Comparison of ENCODE assay signal across 24 cellular contexts in the genomic region with DNA sequence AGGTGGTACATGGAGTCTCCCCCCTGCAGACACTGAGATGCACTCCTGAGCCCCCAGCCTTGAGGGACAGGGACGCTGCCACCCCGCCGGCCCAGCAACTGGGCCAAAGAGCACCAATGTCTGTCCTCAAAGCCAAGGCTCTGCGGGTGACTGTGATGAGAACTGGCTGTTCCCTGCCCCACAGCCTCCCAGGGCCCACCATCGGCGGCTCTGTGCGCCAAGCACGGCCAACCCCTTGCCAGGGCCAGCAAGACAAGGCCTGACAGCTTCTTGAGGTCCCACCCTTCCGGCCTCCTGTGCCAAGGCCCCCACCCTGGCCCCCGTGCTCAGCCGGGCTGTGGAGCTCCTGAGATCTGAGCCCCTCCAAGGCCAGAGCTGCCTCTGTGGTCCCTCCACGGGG. TPM values are rescaled to one million over a fixed set of nuclear protein-coding genes. Genes with fewer than 3 reads are reported as not detected.
A peak's percentile ranks its signal among the peaks of the same experiment; 100 is the strongest.
DNase-seq lines count a peak whose midpoint lies in the region; ATAC-seq, FAIRE-seq and TF ChIP-seq lines count a peak whose summit lies in the region.
"Had no signal": no experiment of that assay in that cellular context is flagged by ENCODE, and none has a peak within 500 bp of the region (broad histone marks: within the 10 kb centered on the region; RNA-seq: fewer than 3 reads in every experiment).

No MANE protein-coding gene starts in this region.

- H3K4ac ChIP-seq in H1 (replicated peaks; ENCODE audit: insufficient read length, low read depth, low read length), result no peak overlapping the region
- H3K4ac ChIP-seq in neuronal stem cell (ENCODE audit: low read length), result peak overlapping the region; percentile 37

- H3K27me3 ChIP-seq in H1 (replicated peaks in 1 of 4; ENCODE audit: control insufficient read depth in 3 of 4, extremely low read depth in 1 of 4, insufficient read depth in 3 of 4, low read length in 3 of 4) (no peaks in the 10 kb centered on the region), neuronal stem cell (ENCODE audit: control insufficient read depth in 3 of 3, insufficient read depth in 3 of 3, low read depth in 1 of 3, low read length in 3 of 3) (peaks cover 0 to 42% (median 0%) of the 10 kb centered on the region in 3 experiments), upper lobe of right lung (no peaks in the 10 kb centered on the region)

- TF ChIP-seq RAD21 in H1 (IDR thresholded peaks at IDR 0.05 in 1 of 2, conservative IDR thresholded peaks at IDR 0.05 in 1 of 2; ENCODE audit: low read depth in 2 of 2, low read length in 2 of 2), result no peak

- H4K20me1 ChIP-seq in H1 (replicated peaks in 1 of 2; ENCODE audit: control insufficient read depth in 1 of 2, insufficient read depth in 2 of 2, low read length in 2 of 2), result no peaks in the 10 kb centered on the region

- peak overlapping the region; percentile 11; the same call in 1 of the 2 replicates for H4K8ac ChIP-seq in H1 (ENCODE audit: extremely low read depth, insufficient read depth, low read length)
- H4K8ac ChIP-seq in neuronal stem cell (ENCODE audit: low read depth, low read length), result no peak overlapping the region

- H3K18ac ChIP-seq in H1 (ENCODE audit: extremely low read depth, low read length) (no peak overlapping the region), neuronal stem cell (ENCODE audit: low read length) (no peak overlapping the region)

- peak; percentile 70 for DNase-seq in G401 (ENCODE audit: low spot score)
- no peak for DNase-seq in H1 (ENCODE audit: low read depth in 1 of 2, low spot score in 2 of 2)
- no peak for DNase-seq in neuronal stem cell (ENCODE audit: low spot score)
- peak; percentile 76 for DNase-seq in upper lobe of right lung
- DNase-seq in kidney glomerular epithelial cell (lab: John Stamatoyannopoulos, UW), result no peak
- DNase-seq in NCI-H748 (lab: John Stamatoyannopoulos, UW; ENCODE audit: unreplicated experiment), result no peak
- DNase-seq: CD4-positive, alpha-beta T cell; CD8-positive, alpha-beta memory T cell; DMS 273 treated with DMSO at 0.1 percent for 48 hours; DMS79; EL; GF-D8; GOT3; H7; HCEC 1CT had no signal

- H2BK20ac ChIP-seq in H1 (ENCODE audit: low read length), result no peak overlapping the region

- POLR2A ChIA-PET in H1 (lab: Charles Lee; ENCODE audit: partially characterized antibody), result interaction anchor here (0.7 to 3.0 kb wide), 2 partner anchors 9 to 90 kb away, joined by 4 to 8 read pairs; no protein-coding TSS in a partner anchor

- no peak overlapping the region for H4K5ac ChIP-seq in H1 (ENCODE audit: insufficient read length, low read depth, low read length)

- H2BK12ac ChIP-seq in H1 (ENCODE audit: low read depth, low read length), result no peak overlapping the region
- H2BK12ac ChIP-seq in neuronal stem cell (ENCODE audit: low read length), result no peak overlapping the region

- TF ChIP-seq CTCF in H1 (IDR thresholded peaks at IDR 0.05; ENCODE audit: control extremely low read depth in 1 of 3, insufficient read depth in 1 of 3, low read depth in 1 of 3, low read length in 3 of 3) (no peak), upper lobe of right lung (IDR thresholded peaks at IDR 0.05) (no peak)

- no peaks in the 10 kb centered on the region for H3K23me2 ChIP-seq in H1 (ENCODE audit: low read depth, low read length)

- no peak overlapping the region for H2AFZ ChIP-seq in H1 (ENCODE audit: low read length)
- H2AFZ ChIP-seq in neuronal stem cell (ENCODE audit: low read length), result no peak overlapping the region

- H3K27ac ChIP-seq in H1 (ENCODE audit: low read depth, low read length) (no peak overlapping the region), neuronal stem cell (replicated peaks; ENCODE audit: low read length) (no peak overlapping the region), upper lobe of right lung (peak overlapping the region; percentile 74)

- TF ChIP-seq POLR2A in H1 (IDR thresholded peaks at IDR 0.05; ENCODE audit: control extremely low read depth in 1 of 2, low read depth in 2 of 2, low read length in 2 of 2), result no peak

- in situ Hi-C loops in G401 (cut with HindIII; ENCODE audit: low sequenced_read_pairs), result no loop called here

- H3K9me3 ChIP-seq in H1 (ENCODE audit: insufficient read depth in 2 of 2, low read depth in 1 of 2, low read length in 1 of 2) (no peaks in the 10 kb centered on the region), neuronal stem cell (replicated peaks in 1 of 2; ENCODE audit: control insufficient read depth in 2 of 2, insufficient read depth in 1 of 2, low read depth in 1 of 2, low read length in 2 of 2) (no peaks in the 10 kb centered on the region), upper lobe of right lung (no peaks in the 10 kb centered on the region)

- peaks cover 0 to 5% (median 2%) of the 10 kb centered on the region in 4 experiments; a peak in 3 of 7 replicates for H3K4me1 ChIP-seq in H1 (replicated peaks in 1 of 4; ENCODE audit: control insufficient read depth in 3 of 4, insufficient read depth in 4 of 4, low read length in 3 of 4)
- H3K4me1 ChIP-seq in neuronal stem cell (ENCODE audit: control insufficient read depth in 2 of 2, insufficient read depth in 1 of 2, low read depth in 1 of 2, low read length in 2 of 2), result peaks cover 0 to 3% of the 10 kb centered on the region in 2 donors
- no peaks in the 10 kb centered on the region for H3K4me1 ChIP-seq in upper lobe of right lung

- H3K56ac ChIP-seq in H1 (replicated peaks; ENCODE audit: insufficient read length, low read depth, low read length), result no peak overlapping the region

- no peak overlapping the region for H2BK5ac ChIP-seq in H1 (ENCODE audit: low read depth, low read length)
- H2BK5ac ChIP-seq in neuronal stem cell (ENCODE audit: low read length), result no peak overlapping the region

- H3K79me2 ChIP-seq in H1 (ENCODE audit: control insufficient read depth in 1 of 2, insufficient read depth in 2 of 2, low read length in 2 of 2), result no peaks in the 10 kb centered on the region

- H3K79me1 ChIP-seq in H1 (ENCODE audit: low read depth, low read length), result no peaks in the 10 kb centered on the region
- no peaks in the 10 kb centered on the region for H3K79me1 ChIP-seq in neuronal stem cell (ENCODE audit: low read depth, low read length)

- H3K23ac ChIP-seq in H1 (ENCODE audit: insufficient read length) (no peak overlapping the region), neuronal stem cell (ENCODE audit: low read depth, low read length, poor library complexity) (no peak overlapping the region)

- H2BK120ac ChIP-seq in H1 (replicated peaks; ENCODE audit: low read depth, low read length) (no peak overlapping the region), neuronal stem cell (ENCODE audit: low read depth, low read length) (no peak overlapping the region)

- H3K14ac ChIP-seq in H1 (ENCODE audit: insufficient read length) (no peak overlapping the region), neuronal stem cell (ENCODE audit: low read length) (no peak overlapping the region)

- H3K36me3 ChIP-seq in H1 (ENCODE audit: control insufficient read depth in 2 of 4, insufficient read depth in 4 of 4, low read length in 3 of 4) (no peaks in the 10 kb centered on the region), neuronal stem cell (replicated peaks in 1 of 2; ENCODE audit: control insufficient read depth in 2 of 2, insufficient read depth in 2 of 2, low read length in 2 of 2) (no peaks in the 10 kb centered on the region), upper lobe of right lung (peaks cover 5% of the 10 kb centered on the region)

- ATAC-seq in upper lobe of right lung (peak; percentile 46), HG03565 (IDR thresholded peaks at IDR 0.05; ENCODE audit: unreplicated experiment) (no peak), GM21737 (IDR thresholded peaks at IDR 0.05; ENCODE audit: unreplicated experiment) (no peak)

- no peak overlapping the region for H3K4me3 ChIP-seq in H1 (ENCODE audit: extremely low read depth in 1 of 4, insufficient read depth in 2 of 4, low read depth in 3 of 4, low read length in 4 of 4)
- H3K4me3 ChIP-seq in neuronal stem cell (ENCODE audit: low read length in 2 of 2), result no peak overlapping the region
- H3K4me3 ChIP-seq in upper lobe of right lung, result no peak overlapping the region

- no peak overlapping the region for H3K9ac ChIP-seq in H1 (replicated peaks in 1 of 4; ENCODE audit: extremely low read depth in 1 of 4, low read depth in 3 of 4, low read length in 3 of 4)
- peak overlapping the region; percentile 60 for H3K9ac ChIP-seq in neuronal stem cell (ENCODE audit: low read depth, low read length, poor library complexity)

- TF ChIP-seq EP300 in H1 (IDR thresholded peaks at IDR 0.05; ENCODE audit: borderline replicate concordance in 1 of 2, low read depth in 2 of 2, low read length in 2 of 2), result no peak

- H2AK5ac ChIP-seq in H1 (ENCODE audit: low read depth, low read length), result no peak overlapping the region
- H2AK5ac ChIP-seq in neuronal stem cell (ENCODE audit: low read depth, low read length), result peak overlapping the region; percentile 63

- intact Hi-C loops in upper lobe of right lung (cut with DNase I), result no loop called here

- H4K91ac ChIP-seq in H1 (replicated peaks; ENCODE audit: insufficient read length, low read length), result no peak overlapping the region
- no peak overlapping the region for H4K91ac ChIP-seq in neuronal stem cell (ENCODE audit: low read depth, low read length, poor library complexity)

- H2BK15ac ChIP-seq in H1 (ENCODE audit: low read length) (peak overlapping the region; percentile 72; the same call in 1 of the 2 replicates), neuronal stem cell (ENCODE audit: low read length) (peak overlapping the region; percentile 43)

- H3K4me2 ChIP-seq in H1 (ENCODE audit: insufficient read depth in 1 of 2, low read depth in 2 of 2, low read length in 2 of 2) (no peak overlapping the region), neuronal stem cell (ENCODE audit: insufficient read depth, low read length, poor library complexity, severe bottlenecking) (no peak overlapping the region)

- 96% methylated on average over 11 of the region's 12 CpGs; no CpG with 5 or more reads in 1 of the 2 experiments for WGBS in H1 (ENCODE audit: extremely low coverage in 1 of 2, insufficient coverage in 1 of 2, insufficient read length in 1 of 2, insufficient replicate concordance in 2 of 2, low coverage in 1 of 2, low lambda C conversion rate in 2 of 2, missing lambda C conversion rate in 1 of 2), 2 experiments
- no CpG with 5 or more reads among the region's 12 CpGs for whole genome bisulfite sequencing in neuronal stem cell (ENCODE audit: extremely low coverage in 2 of 2, insufficient read length in 2 of 2, insufficient replicate concordance in 1 of 2), 2 donors

- CTCF ChIA-PET in H1 (lab: Charles Lee; ENCODE audit: partially characterized antibody), result interaction anchor here (0.9 to 1.1 kb wide), 2 partner anchors 13 to 125 kb away, joined by 3 read pairs; no protein-coding TSS in a partner anchor

- FAIRE-seq in H1 (lab: Jason Lieb, UNC), result no peak
- FAIRE-seq: D721Med, GM12891, GM18507 had no signal

RNA-seq across cellular contexts. Expression of a gene that starts 34.2 kb away (rescaled TPM):
- total RNA-seq in G401 (2014; rRNA removed; shearing (Covaris generic)), result not detected in 2 replicates
- total RNA-seq in H1 (2021; fragmentation: NEBNext Ultra II Directional; extraction: Animal tissue kit (Norgen Biotek cat#: 25700)), result not detected in 2 replicates
- not detected in 2 replicates for polyA plus RNA-seq in H1 (2011; rRNA removed)
- not detected for polyA plus RNA-seq in H1 (2011; cell fraction: cytosol; rRNA removed)
- 0.20 TPM for polyA plus RNA-seq in H1 (2011; cell fraction: nucleus; rRNA removed)
- 0.17 TPM in 1 of 4 replicates, not detected in the others for polyA plus RNA-seq in H1 (2012, experiment 1 of 2)
- not detected for polyA plus RNA-seq in H1 (2012, experiment 2 of 2)
- polyA plus RNA-seq in H1 (2013, experiment 1 of 2), result not detected
- not detected for polyA plus RNA-seq in H1 (2013, experiment 2 of 2)
- polyA minus RNA-seq in H1 (2011; rRNA and poly(A)+ RNA removed), result not detected in 2 replicates
- not detected for polyA minus RNA-seq in H1 (2011; cell fraction: cytosol; rRNA and poly(A)+ RNA removed)
- not detected for polyA minus RNA-seq in H1 (2011; cell fraction: nucleus; rRNA and poly(A)+ RNA removed)
- not detected for polyA plus RNA-seq in neuronal stem cell (2013, experiment 1 of 2)
- polyA plus RNA-seq in neuronal stem cell (2013, experiment 2 of 2), result not detected
- not detected for total RNA-seq in upper lobe of right lung
- total RNA-seq: A172; A673; CD4-positive, alpha-beta T cell; CD8-positive, alpha-beta memory T cell; H7 had no signal
- polyA plus RNA-seq: BJ; CD14-positive monocyte; CD8-positive, alpha-beta memory T cell had no signal

RNA-seq across cellular contexts. Expression of a gene that starts 43.7 kb away (rescaled TPM):
- 86.0 and 86.1 TPM in 2 replicates for total RNA-seq in G401 (2014; rRNA removed; shearing (Covaris generic))
- 94.0 and 98.7 TPM in 2 replicates for total RNA-seq in H1 (2021; fragmentation: NEBNext Ultra II Directional; extraction: Animal tissue kit (Norgen Biotek cat#: 25700))
- 113 and 133 TPM in 2 replicates for polyA plus RNA-seq in H1 (2011; rRNA removed)
- polyA plus RNA-seq in H1 (2011; cell fraction: cytosol; rRNA removed), result 98.2 TPM
- 131 TPM for polyA plus RNA-seq in H1 (2011; cell fraction: nucleus; rRNA removed)
- 129 to 276 TPM (median 222 TPM) in 4 replicates for polyA plus RNA-seq in H1 (2012, experiment 1 of 2)
- 213 TPM for polyA plus RNA-seq in H1 (2012, experiment 2 of 2)
- polyA plus RNA-seq in H1 (2013, experiment 1 of 2), result 84.6 TPM
- 84.6 TPM for polyA plus RNA-seq in H1 (2013, experiment 2 of 2)
- 61.8 and 63.2 TPM in 2 replicates for polyA minus RNA-seq in H1 (2011; rRNA and poly(A)+ RNA removed)
- 31.9 TPM for polyA minus RNA-seq in H1 (2011; cell fraction: cytosol; rRNA and poly(A)+ RNA removed)
- 47.8 TPM for polyA minus RNA-seq in H1 (2011; cell fraction: nucleus; rRNA and poly(A)+ RNA removed)
- polyA plus RNA-seq in neuronal stem cell (2013, experiment 1 of 2), result 57.0 TPM
- 58.2 TPM for polyA plus RNA-seq in neuronal stem cell (2013, experiment 2 of 2)
- total RNA-seq in upper lobe of right lung, result 43.9 TPM

RNA-seq across cellular contexts. Expression of a gene that starts 43.9 kb away (rescaled TPM):
- 12.3 and 13.3 TPM in 2 replicates for total RNA-seq in G401 (2014; rRNA removed; shearing (Covaris generic))
- 17.8 and 22.4 TPM in 2 replicates for total RNA-seq in H1 (2021; fragmentation: NEBNext Ultra II Directional; extraction: Animal tissue kit (Norgen Biotek cat#: 25700))
- polyA plus RNA-seq in H1 (2011; rRNA removed), result 8.9 and 12.7 TPM in 2 replicates
- 9.8 TPM for polyA plus RNA-seq in H1 (2011; cell fraction: cytosol; rRNA removed)
- polyA plus RNA-seq in H1 (2011; cell fraction: nucleus; rRNA removed), result 28.1 TPM
- 15.7 to 17.2 TPM (median 16.7 TPM) in 4 replicates for polyA plus RNA-seq in H1 (2012, experiment 1 of 2)
- polyA plus RNA-seq in H1 (2012, experiment 2 of 2), result 11.6 TPM
- 14.6 TPM for polyA plus RNA-seq in H1 (2013, experiment 1 of 2)
- 15.0 TPM for polyA plus RNA-seq in H1 (2013, experiment 2 of 2)
- 7.5 and 10.5 TPM in 2 replicates for polyA minus RNA-seq in H1 (2011; rRNA and poly(A)+ RNA removed)
- polyA minus RNA-seq in H1 (2011; cell fraction: cytosol; rRNA and poly(A)+ RNA removed), result 10.6 TPM
- 22.3 TPM for polyA minus RNA-seq in H1 (2011; cell fraction: nucleus; rRNA and poly(A)+ RNA removed)
- polyA plus RNA-seq in neuronal stem cell (2013, experiment 1 of 2), result 9.6 TPM
- 9.1 TPM for polyA plus RNA-seq in neuronal stem cell (2013, experiment 2 of 2)
- total RNA-seq in upper lobe of right lung, result 32.8 TPM

Comparison
In these comparisons a context has a peak if more than half of its experiments do, and no peak if none do; other contexts are left out.
1. DNase-seq: peak in G401 (single experiment) and upper lobe of right lung (single experiment); none in H1 (0 of 2), neuronal stem cell (single experiment), kidney glomerular epithelial cell (single experiment) and NCI-H748 (single experiment).